Comparison of ENCODE assay signal across 24 cellular contexts in the genomic region with DNA sequence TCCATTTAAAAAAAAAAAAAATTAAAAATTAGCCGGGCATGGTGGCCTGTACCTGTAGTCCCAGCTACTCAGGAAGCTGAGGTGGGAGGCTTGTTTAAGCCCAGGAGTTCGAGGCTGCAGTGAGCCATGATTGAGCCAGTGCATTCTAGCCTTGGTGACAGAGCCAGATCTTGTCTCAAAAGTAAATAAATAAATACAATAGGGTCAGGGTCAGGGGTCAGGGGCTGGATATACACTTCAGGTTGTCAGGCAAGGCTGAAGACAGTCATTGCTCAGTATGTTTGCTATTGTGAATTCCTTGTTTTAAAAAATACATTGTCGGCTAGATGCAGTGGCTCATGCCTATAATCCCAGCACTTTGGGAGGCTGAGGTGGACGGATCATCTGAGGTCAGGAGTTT.
"Had no signal": no experiment of that assay in that cellular context is flagged by ENCODE, and none has a peak within 500 bp of the region (broad histone marks: within the 10 kb centered on the region; RNA-seq: fewer than 3 reads in every experiment).

No MANE protein-coding gene starts in this region.

- H3K27me3 ChIP-seq: colonic mucosa, esophagus muscularis mucosa, heart right ventricle, sigmoid colon, testis, tibial artery had no signal

- H3K4me3 ChIP-seq: colonic mucosa, esophagus muscularis mucosa, heart right ventricle, lower lobe of right lung, psoas muscle, sigmoid colon, testis, tibial artery had no signal

- H3K27ac ChIP-seq: colonic mucosa, esophagus muscularis mucosa, lower lobe of right lung, sigmoid colon, testis, tibial artery had no signal

- H3K9me3 ChIP-seq: colonic mucosa, esophagus muscularis mucosa, heart right ventricle, lower lobe of right lung, psoas muscle, sigmoid colon, testis, tibial artery had no signal

- H3K36me3 ChIP-seq: colonic mucosa, esophagus muscularis mucosa, heart right ventricle, lower lobe of right lung, sigmoid colon, tibial artery had no signal

- ATAC-seq: left colon; naive thymus-derived CD8-positive, alpha-beta T cell; stimulated activated effector memory CD8-positive, alpha-beta T cell treated with anti-CD3 and anti-CD28 coated beads, Interleukin-12 subunit alpha, Interleukin-12 subunit beta, amount 100 ng/mL, for 72 hours had no signal

- H3K4me1 ChIP-seq: colonic mucosa had no signal

- DNase-seq: colonic mucosa; effector CD8-positive, alpha-beta T cell; endodermal cell; foreskin melanocyte; glutamatergic neuron; heart right ventricle; hippocampal formation; kidney glomerular epithelial cell; left colon; left ventricle myocardium superior; lower lobe of right lung; naive thymus-derived CD8-positive, alpha-beta T cell; nephron progenitor cell; nucleus accumbens; right cardiac atrium; sigmoid colon; stimulated activated CD4-positive, alpha-beta T cell treated with anti-CD3 and anti-CD28 coated beads, Interleukin-2, amount 100 ng/mL, for 24 hours; stimulated activated CD4-positive, alpha-beta T cell treated with anti-CD3 and anti-CD28 coated beads, Interleukin-4, amount 100 ng/mL, for 24 hours; stimulated activated naive CD4-positive, alpha-beta T cell treated with Interleukin-2 at 50 U/mL for 16 hours; testis; tibial artery had no signal
